In the genomic region with DNA sequence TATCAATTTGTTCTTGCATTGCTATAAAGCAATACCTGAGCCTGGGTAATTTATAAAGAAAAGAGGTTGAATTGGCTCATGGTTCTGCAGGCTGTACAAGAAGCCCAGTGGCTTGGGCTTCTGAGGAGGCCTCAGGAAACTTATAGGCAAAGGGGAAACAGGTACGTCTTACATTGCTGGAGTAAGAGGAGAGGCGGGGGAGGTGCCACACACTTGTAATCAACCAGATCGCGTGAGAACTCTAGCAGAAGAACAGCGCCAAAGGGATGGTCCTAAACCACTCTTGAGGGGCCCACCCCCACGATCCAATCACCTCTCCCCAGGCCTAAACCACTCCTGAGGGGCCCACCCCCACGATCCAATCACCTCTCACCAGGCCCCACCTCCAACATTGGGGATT, we compare ENCODE assay signal across 18 cellular contexts. TPM values are rescaled to one million over a fixed set of nuclear protein-coding genes. Genes with fewer than 3 reads are reported as not detected.
DNase-seq lines count a peak whose midpoint lies in the region; ATAC-seq and TF ChIP-seq lines count a peak whose summit lies in the region.
"Had no signal": no experiment of that assay in that cellular context is flagged by ENCODE, and none has a peak within 500 bp of the region (broad histone marks: within the 10 kb centered on the region; RNA-seq: fewer than 3 reads in every experiment).

No MANE protein-coding gene starts in this region.

- CTCF ChIA-PET in activated CD4-positive, alpha-beta T cell treated with anti-CD3 and anti-CD28 coated beads for 36 hours (lab: Charles Lee) = no interaction called here

- peaks cover 27% of the 10 kb centered on the region for H3K9me3 Mint-ChIP-seq in activated CD4-positive, alpha-beta T cell treated with anti-CD3 and anti-CD28 coated beads for 36 hours (ENCODE audit: low read depth)
- peaks cover 36% of the 10 kb centered on the region for H3K9me3 Mint-ChIP-seq in activated naive CD8-positive, alpha-beta T cell treated with anti-CD3 and anti-CD28 coated beads, Interleukin-2, amount 50 U/mL, for 24 hours
- H3K9me3 Mint-ChIP-seq in activated naive CD8-positive, alpha-beta T cell treated with anti-CD3 and anti-CD28 coated beads for 36 hours = no peaks in the 10 kb centered on the region
- no peaks in the 10 kb centered on the region for H3K9me3 Mint-ChIP-seq in type B pancreatic cell
- H3K9me3 Mint-ChIP-seq in CD14-positive monocyte = peaks cover 0 to 12% (median 7%) of the 10 kb centered on the region in 7 donors

- no peak overlapping the region for H2BK15ac ChIP-seq in mesendoderm (replicated peaks; ENCODE audit: low read depth)

- H3K4ac ChIP-seq in mesendoderm (ENCODE audit: low read depth, low read length) = no peak overlapping the region

- H3K79me2 ChIP-seq in mesendoderm (ENCODE audit: control insufficient read depth, insufficient read depth, low read length) = no peaks in the 10 kb centered on the region

- no peak overlapping the region for H3K27ac ChIP-seq in mesendoderm (ENCODE audit: low read depth, low read length)
- H3K27ac ChIP-seq: BLaER1 had no signal

- peak; percentile 28 for DNase-seq in activated CD4-positive, alpha-beta T cell treated with anti-CD3 and anti-CD28 coated beads for 36 hours
- no peak for DNase-seq in activated CD4-positive, alpha-beta T cell treated with anti-CD3 and anti-CD28 coated beads, Interleukin-2, amount 50 U/mL, for 48 hours
- no peak for DNase-seq in activated naive CD8-positive, alpha-beta T cell treated with anti-CD3 and anti-CD28 coated beads, Interleukin-2, amount 50 U/mL, for 24 hours
- no peak for DNase-seq in activated naive CD8-positive, alpha-beta T cell treated with anti-CD3 and anti-CD28 coated beads for 36 hours
- DNase-seq in left kidney (ENCODE audit: low read depth, low spot score) (peak; percentile 89), type B pancreatic cell (ENCODE audit: extremely low spot score, unreplicated experiment) (peak; percentile 27), mesendoderm (no peak), CD14-positive monocyte (ENCODE audit: low spot score) (no peak)
- DNase-seq: 8988T, AML-193, Calu3, DMS 273 treated with DMSO at 0.1 percent for 48 hours, HCEC 1CT, HFFc6 had no signal

- no peak overlapping the region for H2BK5ac ChIP-seq in mesendoderm (ENCODE audit: low read length)

- H3K27me3 ChIP-seq in mesendoderm (ENCODE audit: insufficient read depth, low read length, poor library complexity) = no peaks in the 10 kb centered on the region
- H3K27me3 ChIP-seq: BLaER1 had no signal

- TF ChIP-seq CTCF in type B pancreatic cell (conservative IDR thresholded peaks at IDR 0.05) = no peak
- TF ChIP-seq CTCF in CD14-positive monocyte (IDR thresholded peaks at IDR 0.05) = no peak

- H2AK5ac ChIP-seq in mesendoderm (ENCODE audit: low read length) = no peak overlapping the region

- WGBS in mesendoderm (ENCODE audit: extremely low coverage, insufficient coverage, low lambda C conversion rate) = no CpG with 5 or more reads among the region's 7 CpGs

- no peak overlapping the region for H4K8ac ChIP-seq in mesendoderm (ENCODE audit: low read depth, low read length)

- no peak overlapping the region for H3K4me2 ChIP-seq in mesendoderm (ENCODE audit: low read length)
- H3K4me2 ChIP-seq: BLaER1 had no signal

- intact Hi-C loops in activated CD4-positive, alpha-beta T cell treated with anti-CD3 and anti-CD28 coated beads for 36 hours (cut with DNase I, micrococcal nuclease) = no loop called here
- intact Hi-C loops in CD14-positive monocyte (cut with micrococcal nuclease) = no loop called here

- no peak overlapping the region for H3K27ac Mint-ChIP-seq in activated CD4-positive, alpha-beta T cell treated with anti-CD3 and anti-CD28 coated beads for 36 hours
- H3K27ac Mint-ChIP-seq in activated naive CD8-positive, alpha-beta T cell treated with anti-CD3 and anti-CD28 coated beads, Interleukin-2, amount 50 U/mL, for 24 hours = no peak overlapping the region
- no peak overlapping the region for H3K27ac Mint-ChIP-seq in activated naive CD8-positive, alpha-beta T cell treated with anti-CD3 and anti-CD28 coated beads for 36 hours
- H3K27ac Mint-ChIP-seq in type B pancreatic cell (no peak overlapping the region), CD14-positive monocyte (no peak overlapping the region)
- H3K27ac Mint-ChIP-seq: CD4-positive, CD25-positive, alpha-beta regulatory T cell; HFFc6 had no signal

- no peaks in the 10 kb centered on the region for H3K4me1 Mint-ChIP-seq in activated CD4-positive, alpha-beta T cell treated with anti-CD3 and anti-CD28 coated beads for 36 hours
- no peaks in the 10 kb centered on the region for H3K4me1 Mint-ChIP-seq in activated naive CD8-positive, alpha-beta T cell treated with anti-CD3 and anti-CD28 coated beads, Interleukin-2, amount 50 U/mL, for 24 hours
- no peaks in the 10 kb centered on the region for H3K4me1 Mint-ChIP-seq in activated naive CD8-positive, alpha-beta T cell treated with anti-CD3 and anti-CD28 coated beads for 36 hours
- no peaks in the 10 kb centered on the region for H3K4me1 Mint-ChIP-seq in type B pancreatic cell (ENCODE audit: unreplicated experiment)
- H3K4me1 Mint-ChIP-seq in CD14-positive monocyte = no peaks in the 10 kb centered on the region
- H3K4me1 Mint-ChIP-seq: CD4-positive, CD25-positive, alpha-beta regulatory T cell had no signal

- H3K9ac ChIP-seq in mesendoderm (ENCODE audit: low read length) = no peak overlapping the region
- H3K9ac ChIP-seq: BLaER1 had no signal

- ATAC-seq in activated CD4-positive, alpha-beta T cell treated with anti-CD3 and anti-CD28 coated beads for 36 hours = peak; percentile 51
- peak; percentile 20 for ATAC-seq in activated naive CD8-positive, alpha-beta T cell treated with anti-CD3 and anti-CD28 coated beads, Interleukin-2, amount 50 U/mL, for 24 hours
- ATAC-seq: GM12878 had no signal

- H4K5ac ChIP-seq in mesendoderm (ENCODE audit: low read length) = no peak overlapping the region

- H3K23ac ChIP-seq in mesendoderm (ENCODE audit: low read length) = no peak overlapping the region

- POLR2A ChIA-PET in activated CD4-positive, alpha-beta T cell treated with anti-CD3 and anti-CD28 coated beads for 36 hours (lab: Charles Lee) = no interaction called here

- peaks cover 3% of the 10 kb centered on the region for H3K27me3 Mint-ChIP-seq in activated CD4-positive, alpha-beta T cell treated with anti-CD3 and anti-CD28 coated beads for 36 hours
- no peaks in the 10 kb centered on the region for H3K27me3 Mint-ChIP-seq in activated naive CD8-positive, alpha-beta T cell treated with anti-CD3 and anti-CD28 coated beads, Interleukin-2, amount 50 U/mL, for 24 hours
- peaks cover 9% of the 10 kb centered on the region for H3K27me3 Mint-ChIP-seq in activated naive CD8-positive, alpha-beta T cell treated with anti-CD3 and anti-CD28 coated beads for 36 hours
- H3K27me3 Mint-ChIP-seq in type B pancreatic cell = peaks cover 47% of the 10 kb centered on the region
- H3K27me3 Mint-ChIP-seq in CD14-positive monocyte (ENCODE audit: low read depth in 3 of 3) = peaks cover 1 to 3% (median 2%) of the 10 kb centered on the region in 3 donors
- H3K27me3 Mint-ChIP-seq: CD4-positive, CD25-positive, alpha-beta regulatory T cell had no signal

- no peaks in the 10 kb centered on the region for H3K79me1 ChIP-seq in mesendoderm (ENCODE audit: low read length)

- no peaks in the 10 kb centered on the region for H3K36me3 Mint-ChIP-seq in activated CD4-positive, alpha-beta T cell treated with anti-CD3 and anti-CD28 coated beads for 36 hours (ENCODE audit: low read depth)
- H3K36me3 Mint-ChIP-seq in activated naive CD8-positive, alpha-beta T cell treated with anti-CD3 and anti-CD28 coated beads, Interleukin-2, amount 50 U/mL, for 24 hours (ENCODE audit: low read depth) = no peaks in the 10 kb centered on the region
- no peaks in the 10 kb centered on the region for H3K36me3 Mint-ChIP-seq in activated naive CD8-positive, alpha-beta T cell treated with anti-CD3 and anti-CD28 coated beads for 36 hours
- H3K36me3 Mint-ChIP-seq in type B pancreatic cell (peaks cover 3% of the 10 kb centered on the region), CD14-positive monocyte (no peaks in the 10 kb centered on the region)
- H3K36me3 Mint-ChIP-seq: CD4-positive, CD25-positive, alpha-beta regulatory T cell had no signal

- H3K56ac ChIP-seq in mesendoderm (ENCODE audit: low read length) = no peak overlapping the region

- H3K4me3 Mint-ChIP-seq in activated CD4-positive, alpha-beta T cell treated with anti-CD3 and anti-CD28 coated beads for 36 hours = no peak overlapping the region
- no peak overlapping the region for H3K4me3 Mint-ChIP-seq in activated naive CD8-positive, alpha-beta T cell treated with anti-CD3 and anti-CD28 coated beads, Interleukin-2, amount 50 U/mL, for 24 hours
- H3K4me3 Mint-ChIP-seq in activated naive CD8-positive, alpha-beta T cell treated with anti-CD3 and anti-CD28 coated beads for 36 hours = no peak overlapping the region
- H3K4me3 Mint-ChIP-seq in type B pancreatic cell (no peak overlapping the region), CD14-positive monocyte (no peak overlapping the region)
- H3K4me3 Mint-ChIP-seq: CD4-positive, CD25-positive, alpha-beta regulatory T cell; HFFc6 had no signal

- H3K4me3 ChIP-seq in mesendoderm (ENCODE audit: low read length) = no peak overlapping the region
- H3K4me3 ChIP-seq: BLaER1, GM12878 had no signal

- H3K36me3 ChIP-seq in mesendoderm (ENCODE audit: control insufficient read depth, insufficient read depth, low read length) = no peaks in the 10 kb centered on the region
- H3K36me3 ChIP-seq: BLaER1 had no signal

- H3K4me1 ChIP-seq in mesendoderm (ENCODE audit: control insufficient read depth, low read depth, low read length) = no peaks in the 10 kb centered on the region
- H3K4me1 ChIP-seq: BLaER1 had no signal

- no peak overlapping the region for H3K18ac ChIP-seq in mesendoderm (ENCODE audit: low read length)

- no peak overlapping the region for H2BK120ac ChIP-seq in mesendoderm (ENCODE audit: low read depth, low read length)

RNA-seq across cellular contexts. Expression of a gene that starts 50.6 kb away (rescaled TPM):
- not detected for total RNA-seq in activated CD4-positive, alpha-beta T cell treated with anti-CD3 and anti-CD28 coated beads for 36 hours
- not detected for total RNA-seq in activated naive CD8-positive, alpha-beta T cell treated with anti-CD3 and anti-CD28 coated beads for 36 hours
- not detected in 2 replicates for total RNA-seq in type B pancreatic cell (ENCODE audit: low replicate concordance)
- polyA plus RNA-seq in mesendoderm (2013, experiment 1 of 2) = not detected
- polyA plus RNA-seq in mesendoderm (2013, experiment 2 of 2) = 0.03 TPM
- not detected for polyA plus RNA-seq in CD14-positive monocyte
- total RNA-seq: Calu3; CD4-positive, CD25-positive, alpha-beta regulatory T cell; G401; GM12878 had no signal
- polyA plus RNA-seq: CD4-positive, CD25-positive, alpha-beta regulatory T cell had no signal

Comparison
In these comparisons a context has a peak if more than half of its experiments do, and no peak if none do; other contexts are left out.
1. DNase-seq: peak in activated CD4-positive, alpha-beta T cell treated with anti-CD3 and anti-CD28 coated beads for 36 hours (single experiment), left kidney (single experiment) and type B pancreatic cell (single experiment); none in activated CD4-positive, alpha-beta T cell treated with anti-CD3 and anti-CD28 coated beads, Interleukin-2, amount 50 U/mL, for 48 hours (0 of 2), activated naive CD8-positive, alpha-beta T cell treated with anti-CD3 and anti-CD28 coated beads, Interleukin-2, amount 50 U/mL, for 24 hours (single experiment), activated naive CD8-positive, alpha-beta T cell treated with anti-CD3 and anti-CD28 coated beads for 36 hours (single experiment), mesendoderm (single experiment) and CD14-positive monocyte (single experiment).